1 cellular context compared by ENCODE assay signal in genomic region chr19:42275103-42275502, GRCh38.
A peak's percentile ranks its signal among the peaks of the same experiment; 100 is the strongest.
TF ChIP-seq lines count a peak whose summit lies in the region.

No MANE protein-coding gene starts in this region.

TF ChIP-seq in K562, 482 proteins besides CTCF, POLR2A, EP300 and RAD21:
- TF ChIP-seq POLR2G (IDR thresholded peaks at IDR 0.05; ENCODE audit: low read depth, low read length) = peak; percentile 39; the same call in 1 of the 2 replicates
- TF ChIP-seq KDM5B (IDR thresholded peaks at IDR 0.05; ENCODE audit: insufficient replicate concordance, low read depth, low read length) = no peak
